In the genomic region with DNA sequence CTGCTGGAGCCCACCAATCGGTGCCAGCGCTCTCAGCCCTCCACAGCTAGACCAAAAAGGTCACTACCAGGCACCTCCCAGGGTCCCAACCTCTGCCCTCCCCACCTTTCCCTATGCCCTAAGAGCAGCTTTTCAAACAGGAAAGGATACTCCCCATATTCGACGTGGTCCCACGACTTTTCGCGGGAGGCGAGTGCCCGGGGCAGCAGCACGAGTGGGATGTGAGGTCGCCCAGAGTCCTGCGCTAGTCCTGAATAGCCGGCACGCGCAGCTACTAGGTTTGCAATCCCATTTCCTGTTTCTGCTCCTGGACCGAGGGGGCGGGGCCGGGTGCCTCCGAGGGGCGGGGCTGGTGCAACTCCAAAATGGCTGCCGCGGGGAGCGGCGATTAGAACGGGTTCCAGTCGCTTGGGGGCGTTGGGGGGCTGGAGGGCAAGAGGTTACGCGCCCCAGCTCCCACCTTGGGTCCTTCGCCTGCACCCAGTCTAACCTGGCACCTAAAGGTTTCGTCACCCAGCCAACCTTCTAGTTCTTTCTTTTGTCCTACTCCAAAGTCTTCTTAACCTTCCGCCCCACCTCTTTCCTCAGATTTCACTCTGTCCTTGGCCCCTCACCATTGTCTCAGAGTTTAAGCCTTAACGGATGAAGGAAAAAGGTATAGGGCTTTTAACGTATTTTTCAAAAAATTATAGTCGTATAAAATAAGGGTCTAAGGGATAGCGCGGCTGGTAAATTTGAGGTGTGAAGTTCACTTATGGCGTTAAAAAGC, we compare ENCODE assay signal across 9 cellular contexts.
DNase-seq lines count a peak whose midpoint lies in the region; ATAC-seq and TF ChIP-seq lines count a peak whose summit lies in the region.
"Had no signal": no experiment of that assay in that cellular context is flagged by ENCODE, and none has a peak within 500 bp of the region (broad histone marks: within the 10 kb centered on the region; RNA-seq: fewer than 3 reads in every experiment).

No MANE protein-coding gene starts in this region.

- H3K27ac Mint-ChIP-seq in osteocyte (ENCODE audit: unreplicated experiment): no peak overlapping the region

- peaks cover 5% of the 10 kb centered on the region for H3K9me3 Mint-ChIP-seq in osteocyte (ENCODE audit: unreplicated experiment)

- H3K36me3 ChIP-seq in rectal smooth muscle tissue (ENCODE audit: control insufficient read depth, insufficient read depth, low read length) (no peaks in the 10 kb centered on the region), brain microvascular endothelial cell (replicated peaks) (no peaks in the 10 kb centered on the region), MM.1S (replicated peaks; ENCODE audit: insufficient read depth, low read length) (no peaks in the 10 kb centered on the region)

- no peaks in the 10 kb centered on the region for H3K4me1 ChIP-seq in rectal smooth muscle tissue (ENCODE audit: control insufficient read depth, insufficient read depth, low read length)
- no peaks in the 10 kb centered on the region for H3K4me1 ChIP-seq in MM.1S (ENCODE audit: low read length)

- DNase-seq in DMS79 treated with DMSO at 0.1 percent for 48 hours (lab: John Stamatoyannopoulos, UW): peak; percentile 49
- DNase-seq in NCI-H748 (lab: John Stamatoyannopoulos, UW; ENCODE audit: unreplicated experiment): peak; percentile 73
- peak; percentile 39 for DNase-seq in fibroblast of the aortic adventitia (ENCODE audit: low read depth)
- DNase-seq in osteocyte (ENCODE audit: extremely low spot score, unreplicated experiment): no peak
- no peak for DNase-seq in brain microvascular endothelial cell
- no peak for DNase-seq in MM.1S

- no peaks in the 10 kb centered on the region for H3K79me2 ChIP-seq in MM.1S (ENCODE audit: low read length)

- H3K4me2 ChIP-seq in MM.1S (ENCODE audit: low read depth, low read length): no peak overlapping the region

- no peak for ATAC-seq in HG03039 (IDR thresholded peaks at IDR 0.05; ENCODE audit: unreplicated experiment)
- ATAC-seq: naive thymus-derived CD4-positive, alpha-beta T cell had no signal

- H3K27ac ChIP-seq in rectal smooth muscle tissue (ENCODE audit: low read depth, low read length) (no peak overlapping the region), brain microvascular endothelial cell (no peak overlapping the region), MM.1S (ENCODE audit: low read length) (no peak overlapping the region)

- no peaks in the 10 kb centered on the region for H3K36me3 Mint-ChIP-seq in osteocyte (ENCODE audit: unreplicated experiment)
- H3K36me3 Mint-ChIP-seq: naive thymus-derived CD4-positive, alpha-beta T cell had no signal

- in situ Hi-C loops in brain microvascular endothelial cell (cut with HindIII; ENCODE audit: low pct_ligation_motif_present, low sequenced_read_pairs): no loop called here

- no peaks in the 10 kb centered on the region for H4K20me1 ChIP-seq in MM.1S (ENCODE audit: insufficient read depth, low read length)

- H2AFZ ChIP-seq in MM.1S (ENCODE audit: low read length): no peak overlapping the region

- no peaks in the 10 kb centered on the region for H3K9me3 ChIP-seq in MM.1S (replicated peaks; ENCODE audit: insufficient read depth, low read length)

- TF ChIP-seq CTCF in fibroblast of the aortic adventitia (IDR thresholded peaks at IDR 0.05; ENCODE audit: insufficient read depth, low read length) (no peak), osteocyte (IDR thresholded peaks at IDR 0.05) (no peak), brain microvascular endothelial cell (IDR thresholded peaks at IDR 0.05; ENCODE audit: low read depth, low read length, missing control alignments) (no peak), MM.1S (IDR thresholded peaks at IDR 0.05; ENCODE audit: low read length) (no peak)

- no peaks in the 10 kb centered on the region for H3F3A ChIP-seq in MM.1S (ENCODE audit: insufficient read depth, low read length)

- H3K4me3 Mint-ChIP-seq in osteocyte (ENCODE audit: unreplicated experiment): no peak overlapping the region

- H3K9me2 ChIP-seq in MM.1S (replicated peaks; ENCODE audit: insufficient read depth, low read length): no peaks in the 10 kb centered on the region

- no peaks in the 10 kb centered on the region for H3K27me3 ChIP-seq in rectal smooth muscle tissue (ENCODE audit: control insufficient read depth, insufficient read depth, low read length)
- no peaks in the 10 kb centered on the region for H3K27me3 ChIP-seq in brain microvascular endothelial cell (replicated peaks)
- no peaks in the 10 kb centered on the region for H3K27me3 ChIP-seq in MM.1S (replicated peaks; ENCODE audit: insufficient read depth, low read length)

- H3K4me1 Mint-ChIP-seq in osteocyte (ENCODE audit: unreplicated experiment): no peaks in the 10 kb centered on the region
- H3K4me1 Mint-ChIP-seq: naive thymus-derived CD4-positive, alpha-beta T cell had no signal

- no peaks in the 10 kb centered on the region for H3K27me3 Mint-ChIP-seq in osteocyte (ENCODE audit: unreplicated experiment)
- H3K27me3 Mint-ChIP-seq: naive thymus-derived CD4-positive, alpha-beta T cell had no signal

- no peak overlapping the region for H3K9ac ChIP-seq in rectal smooth muscle tissue (ENCODE audit: low read length)
- H3K9ac ChIP-seq in MM.1S (ENCODE audit: low read length): no peak overlapping the region

- H3K4me3 ChIP-seq in fibroblast of the aortic adventitia (ENCODE audit: low read depth, low read length) (peak overlapping the region; percentile 67), rectal smooth muscle tissue (ENCODE audit: low read length) (peak overlapping the region; percentile 45), brain microvascular endothelial cell (ENCODE audit: low read depth, low read length) (no peak overlapping the region), MM.1S (ENCODE audit: low read length) (no peak overlapping the region)

Comparison
In these comparisons a context has a peak if more than half of its experiments do, and no peak if none do; other contexts are left out.
1. DNase-seq: peak in DMS79 treated with DMSO at 0.1 percent for 48 hours (single experiment), NCI-H748 (single experiment) and fibroblast of the aortic adventitia (single experiment); none in osteocyte (single experiment), brain microvascular endothelial cell (single experiment) and MM.1S (single experiment).
2. H3K4me3 ChIP-seq: peak in fibroblast of the aortic adventitia (single experiment) and rectal smooth muscle tissue (single experiment); none in brain microvascular endothelial cell (single experiment) and MM.1S (single experiment).